In the genomic region with DNA sequence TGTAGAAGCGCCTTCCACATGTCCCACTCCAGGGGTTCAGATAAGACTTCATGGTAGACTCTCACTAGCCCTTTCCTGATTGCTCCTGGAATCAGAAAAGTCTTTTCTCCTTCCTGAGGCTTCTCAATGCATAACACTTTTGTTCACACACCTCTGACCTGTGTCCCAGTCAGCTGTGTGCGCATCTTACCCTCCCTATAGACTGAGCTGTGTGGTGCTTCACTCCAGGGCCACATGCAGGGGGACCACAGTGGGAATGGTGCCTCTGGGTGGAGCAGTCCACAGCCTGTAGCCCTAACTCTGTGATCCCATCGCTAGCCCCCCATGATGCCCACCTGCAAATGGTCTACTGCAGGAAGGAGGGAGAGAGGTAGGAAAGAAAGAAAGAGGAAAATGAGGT, we compare ENCODE assay signal across 18 cellular contexts.
DNase-seq lines count a peak whose midpoint lies in the region; FAIRE-seq and TF ChIP-seq lines count a peak whose summit lies in the region.
"Had no signal": no experiment of that assay in that cellular context is flagged by ENCODE, and none has a peak within 500 bp of the region (broad histone marks: within the 10 kb centered on the region; RNA-seq: fewer than 3 reads in every experiment).

No MANE protein-coding gene starts in this region.

- H3K4me1 ChIP-seq in vagina = no peaks in the 10 kb centered on the region
- H3K4me1 ChIP-seq: BLaER1 had no signal

- TF ChIP-seq POLR2A in vagina (IDR thresholded peaks at IDR 0.05) = no peak

- no peaks in the 10 kb centered on the region for H3K36me3 Mint-ChIP-seq in neural crest cell (ENCODE audit: low read depth)
- no peaks in the 10 kb centered on the region for H3K36me3 Mint-ChIP-seq in activated naive CD8-positive, alpha-beta T cell treated with anti-CD3 and anti-CD28 coated beads for 36 hours
- H3K36me3 Mint-ChIP-seq: CD14-positive monocyte; CD8-positive, alpha-beta T cell had no signal

- no peaks in the 10 kb centered on the region for H3K9me3 Mint-ChIP-seq in neural crest cell
- H3K9me3 Mint-ChIP-seq in activated naive CD8-positive, alpha-beta T cell treated with anti-CD3 and anti-CD28 coated beads for 36 hours = no peaks in the 10 kb centered on the region
- H3K9me3 Mint-ChIP-seq: CD14-positive monocyte; CD8-positive, alpha-beta T cell had no signal

- intact Hi-C loops in vagina (cut with DNase I) = no loop called here

- no peak overlapping the region for H3K27ac ChIP-seq in vagina
- H3K27ac ChIP-seq: BLaER1 had no signal

- no peaks in the 10 kb centered on the region for H3K4me1 Mint-ChIP-seq in neural crest cell
- H3K4me1 Mint-ChIP-seq in activated naive CD8-positive, alpha-beta T cell treated with anti-CD3 and anti-CD28 coated beads for 36 hours = peaks cover 25% of the 10 kb centered on the region

- H3K27me3 ChIP-seq in bronchial epithelial cell (ENCODE audit: control insufficient read depth, insufficient read depth, low read length) (no peaks in the 10 kb centered on the region), vagina (no peaks in the 10 kb centered on the region)
- H3K27me3 ChIP-seq: BLaER1 had no signal

- H3K4me3 ChIP-seq in bronchial epithelial cell (ENCODE audit: low read depth, low read length) = no peak overlapping the region
- H3K4me3 ChIP-seq in vagina = no peak overlapping the region
- H3K4me3 ChIP-seq: BLaER1 had no signal

- peak overlapping the region; percentile 78 for H3K27ac Mint-ChIP-seq in neural crest cell (ENCODE audit: unreplicated experiment)
- H3K27ac Mint-ChIP-seq in activated naive CD8-positive, alpha-beta T cell treated with anti-CD3 and anti-CD28 coated beads for 36 hours = no peak overlapping the region
- H3K27ac Mint-ChIP-seq: CD8-positive, alpha-beta T cell had no signal

- TF ChIP-seq CTCF in bronchial epithelial cell (IDR thresholded peaks at IDR 0.05; ENCODE audit: insufficient read depth, low read length, severe bottlenecking) (no peak), neural crest cell (conservative IDR thresholded peaks at IDR 0.05) (no peak), vagina (IDR thresholded peaks at IDR 0.05) (no peak)

- FAIRE-seq in bronchial epithelial cell (lab: Jason Lieb, UNC) = peak; percentile 13
- FAIRE-seq: HTR-8/SVneo had no signal

- H3K4me3 Mint-ChIP-seq in neural crest cell = no peak overlapping the region
- H3K4me3 Mint-ChIP-seq in activated naive CD8-positive, alpha-beta T cell treated with anti-CD3 and anti-CD28 coated beads for 36 hours = no peak overlapping the region
- H3K4me3 Mint-ChIP-seq: CD14-positive monocyte; CD8-positive, alpha-beta T cell had no signal

- H3K9me3 ChIP-seq in vagina = no peaks in the 10 kb centered on the region
- H3K9me3 ChIP-seq: BLaER1 had no signal

- peak; percentile 36 for DNase-seq in activated CD8-positive, alpha-beta memory T cell treated with anti-CD3 and anti-CD28 coated beads, Interleukin-2, amount 50 U/mL, for 48 hours
- no peak for DNase-seq in activated CD8-positive, alpha-beta memory T cell treated with anti-CD3 and anti-CD28 coated beads, Interleukin-2, amount 50 U/mL, for 4 hours
- DNase-seq in bronchial epithelial cell (ENCODE audit: low read depth) = no peak
- no peak for DNase-seq in neural crest cell (ENCODE audit: low read depth, low spot score)
- peak; percentile 58 to 61 for DNase-seq in vagina (ENCODE audit: extremely low spot score in 2 of 2)
- DNase-seq in NK-92 (lab: John Stamatoyannopoulos, UW; ENCODE audit: unreplicated experiment) = no peak
- no peak for DNase-seq in SKM-1 treated with dmso at 0.1 percent for 144 hours (lab: John Stamatoyannopoulos, UW; ENCODE audit: unreplicated experiment)
- DNase-seq in activated naive CD8-positive, alpha-beta T cell treated with anti-CD3 and anti-CD28 coated beads for 36 hours = no peak
- DNase-seq: 8988T, Calu3, DMS79 treated with DMSO at 0.1 percent for 48 hours, GF-D8, GOT3, H7 had no signal

- H3K27me3 Mint-ChIP-seq in neural crest cell (ENCODE audit: low read depth) = no peaks in the 10 kb centered on the region
- no peaks in the 10 kb centered on the region for H3K27me3 Mint-ChIP-seq in activated naive CD8-positive, alpha-beta T cell treated with anti-CD3 and anti-CD28 coated beads for 36 hours

- H3K36me3 ChIP-seq in bronchial epithelial cell (ENCODE audit: control insufficient read depth, insufficient read depth, low read length) (no peaks in the 10 kb centered on the region), vagina (no peaks in the 10 kb centered on the region)
- H3K36me3 ChIP-seq: BLaER1 had no signal

Comparison
In these comparisons a context has a peak if more than half of its experiments do, and no peak if none do; other contexts are left out.
1. DNase-seq: peak in activated CD8-positive, alpha-beta memory T cell treated with anti-CD3 and anti-CD28 coated beads, Interleukin-2, amount 50 U/mL, for 48 hours (single experiment) and vagina (2 of 2); none in activated CD8-positive, alpha-beta memory T cell treated with anti-CD3 and anti-CD28 coated beads, Interleukin-2, amount 50 U/mL, for 4 hours (single experiment), bronchial epithelial cell (single experiment), neural crest cell (single experiment), NK-92 (single experiment), SKM-1 treated with dmso at 0.1 percent for 144 hours (single experiment) and activated naive CD8-positive, alpha-beta T cell treated with anti-CD3 and anti-CD28 coated beads for 36 hours (single experiment).